ENCODE assay signal across 26 cellular contexts in the genomic region with DNA sequence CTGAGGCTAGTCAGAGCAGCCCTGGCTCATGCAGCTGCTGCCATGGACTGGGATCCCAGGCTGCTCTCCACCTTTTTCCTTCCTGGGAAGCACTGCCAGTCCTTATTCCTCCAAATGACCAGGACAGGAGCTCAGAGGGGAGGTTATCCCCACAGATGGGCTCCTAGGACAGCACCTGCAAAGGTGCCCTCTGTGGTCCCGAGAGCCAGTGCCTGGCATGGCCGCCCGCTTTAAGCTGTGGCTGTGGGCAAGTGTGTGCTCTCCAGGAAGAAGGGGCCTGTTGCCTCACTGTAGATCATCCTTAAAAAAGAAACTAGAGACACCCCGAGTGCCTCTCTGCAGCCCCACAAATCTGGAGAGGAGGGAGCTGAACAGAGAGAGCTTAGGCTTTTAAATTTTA.
"Had no signal": no experiment of that assay in that cellular context is flagged by ENCODE, and none has a peak within 500 bp of the region (broad histone marks: within the 10 kb centered on the region; RNA-seq: fewer than 3 reads in every experiment).

No MANE protein-coding gene starts in this region.

- H3K27ac ChIP-seq: colonic mucosa, epithelial cell of prostate, foreskin keratinocyte, gastrocnemius medialis, heart right ventricle, left lung, lower lobe of right lung had no signal

- H3K4me1 ChIP-seq: colonic mucosa, foreskin keratinocyte, gastrocnemius medialis, heart right ventricle, left lung, lower lobe of right lung had no signal

- H3K27me3 Mint-ChIP-seq: dendritic cell treated with granulocyte-macrophage colony-stimulating factor and Interleukin-4, amounts not matched to agents 40 ng/mL and 50 ng/mL, for 4 days had no signal

- H3K9me3 ChIP-seq: colonic mucosa, gastrocnemius medialis had no signal

- H3K4me3 Mint-ChIP-seq: dendritic cell treated with granulocyte-macrophage colony-stimulating factor and Interleukin-4, amounts not matched to agents 40 ng/mL and 50 ng/mL, for 4 days; effector memory CD8-positive, alpha-beta T cell; endodermal cell; mesothelial cell of epicardium had no signal

- H3K4me3 ChIP-seq: colonic mucosa, gastrocnemius medialis, heart right ventricle, left lung, lower lobe of right lung, mucosa of descending colon had no signal

- ATAC-seq: effector memory CD8-positive, alpha-beta T cell; esophagus mucosa; foreskin keratinocyte; gastrocnemius medialis; heart right ventricle; left cardiac atrium; left lung; left ventricle myocardium superior; lower lobe of right lung; mucosa of descending colon had no signal

- H3K27me3 ChIP-seq: colonic mucosa, foreskin keratinocyte, gastrocnemius medialis, heart right ventricle, left lung had no signal

- DNase-seq: cerebellar nuclear complex; colonic mucosa; cortex of kidney; effector CD8-positive, alpha-beta T cell; effector memory CD8-positive, alpha-beta T cell; endodermal cell; erythroblast; foreskin keratinocyte; gastrocnemius medialis; glutamatergic neuron; head of caudate nucleus; heart right ventricle; hippocampal formation; left cardiac atrium; left lung; left ventricle myocardium superior; lower lobe of right lung; mesenchymal stem cell; mucosa of descending colon had no signal

- H3K36me3 ChIP-seq: colonic mucosa, gastrocnemius medialis, heart right ventricle, left lung, lower lobe of right lung had no signal

- FAIRE-seq: endometrium, islet of Langerhans, keratinocyte had no signal

- H3K27ac Mint-ChIP-seq: dendritic cell treated with granulocyte-macrophage colony-stimulating factor and Interleukin-4, amounts not matched to agents 40 ng/mL and 50 ng/mL, for 4 days; effector memory CD8-positive, alpha-beta T cell; endodermal cell; mesothelial cell of epicardium had no signal

- H3K4me1 Mint-ChIP-seq: mesothelial cell of epicardium had no signal
